8 cellular contexts compared by ENCODE assay signal in the genomic region with DNA sequence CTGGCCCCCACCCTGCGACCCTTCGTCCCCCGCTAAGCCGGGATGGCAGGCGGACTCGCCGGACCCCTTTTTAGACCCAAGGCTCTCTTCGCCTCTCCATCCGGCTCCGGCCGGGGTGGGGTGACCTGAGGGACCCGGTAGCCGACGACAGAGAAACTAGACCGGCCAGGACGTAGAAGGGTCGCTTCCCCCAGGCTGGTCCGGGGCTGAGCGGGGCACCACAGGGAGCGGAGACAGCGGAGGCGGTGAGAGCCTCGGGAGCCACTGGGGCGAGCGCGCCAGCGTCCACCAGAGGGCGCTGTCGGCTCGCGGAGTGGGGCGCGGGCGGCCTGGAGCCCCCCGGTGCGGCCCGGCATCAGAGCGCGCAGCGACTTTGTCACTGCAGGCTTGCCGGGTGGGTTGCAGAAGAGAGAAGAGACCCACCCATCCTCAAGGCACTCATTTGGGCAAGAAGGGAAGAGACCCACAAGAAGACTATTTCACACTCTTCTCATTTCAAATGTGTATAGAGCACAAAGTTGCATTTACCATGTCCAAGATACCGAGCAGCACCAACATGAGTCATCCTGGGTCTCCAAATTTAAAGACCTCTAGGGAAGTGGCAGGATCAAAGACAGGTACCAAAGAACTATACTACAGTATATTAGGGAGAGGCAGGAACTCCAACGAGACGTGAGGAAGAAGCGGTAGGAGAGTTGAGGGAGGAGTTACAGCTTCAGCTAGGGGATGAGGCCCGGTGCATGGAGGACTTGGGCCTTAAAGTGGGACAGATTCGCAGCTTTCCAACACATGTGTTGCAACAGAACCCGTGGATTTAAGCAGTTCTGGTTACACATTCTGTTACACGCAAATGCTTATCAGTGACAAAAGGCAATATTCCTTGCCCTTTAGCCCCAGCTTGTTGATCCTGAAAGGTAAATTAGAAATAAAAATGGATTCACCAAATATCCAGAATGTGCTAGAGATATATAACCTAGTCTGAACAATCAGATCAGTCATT. TPM values are rescaled to one million over a fixed set of nuclear protein-coding genes. Genes with fewer than 3 reads are reported as not detected.
DNase-seq lines count a peak whose midpoint lies in the region; FAIRE-seq and TF ChIP-seq lines count a peak whose summit lies in the region.

No MANE protein-coding gene starts in this region.

- H2AFZ ChIP-seq in keratinocyte (ENCODE audit: control insufficient read depth, low read length): peak overlapping the region; percentile 52

- H3K9me3 ChIP-seq in WERI-Rb-1 (ENCODE audit: severe bottlenecking) (no peaks in the 10 kb centered on the region), keratinocyte (ENCODE audit: control insufficient read depth, low read depth, low read length) (no peaks in the 10 kb centered on the region)

- no peak for FAIRE-seq in keratinocyte (lab: Jason Lieb, UNC)

- H3K4me3 ChIP-seq in H7 (ENCODE audit: insufficient read depth, low read depth, low read length) (peak overlapping the region; percentile 41), WERI-Rb-1 (ENCODE audit: low read depth, low read length) (peak overlapping the region; percentile 57), keratinocyte (ENCODE audit: control insufficient read depth in 2 of 3, extremely low read depth in 1 of 3, insufficient read depth in 2 of 3, low read depth in 1 of 3, low read length in 3 of 3) (peak overlapping the region; percentile 41 to 61 (median 60))

- H3K9ac ChIP-seq in keratinocyte (ENCODE audit: control insufficient read depth, extremely low read depth, insufficient read depth, low read length): peak overlapping the region; percentile 45

- H3K36me3 ChIP-seq in H7 (replicated peaks; ENCODE audit: control insufficient read depth, insufficient read depth, low read length) (no peaks in the 10 kb centered on the region), WERI-Rb-1 (no peaks in the 10 kb centered on the region), keratinocyte (ENCODE audit: control insufficient read depth in 2 of 2, extremely low read depth in 1 of 2, insufficient read depth in 2 of 2, low read length in 2 of 2) (no peaks in the 10 kb centered on the region)

- peaks cover 35% of the 10 kb centered on the region for H3K27me3 ChIP-seq in H7 (ENCODE audit: control insufficient read depth, insufficient read depth, low read length)
- H3K27me3 ChIP-seq in WERI-Rb-1 (ENCODE audit: insufficient read depth, low read depth, severe bottlenecking): peaks cover 21% of the 10 kb centered on the region
- H3K27me3 ChIP-seq in keratinocyte (ENCODE audit: control insufficient read depth, extremely low read depth, insufficient read depth, low read length): peaks cover 13% of the 10 kb centered on the region

- H3K4me2 ChIP-seq in keratinocyte (ENCODE audit: control insufficient read depth, extremely low read depth, insufficient read depth, low read depth, low read length): peak overlapping the region; percentile 90

- no peaks in the 10 kb centered on the region for H4K20me1 ChIP-seq in keratinocyte (ENCODE audit: control insufficient read depth, extremely low read depth, insufficient read depth, low read length)

- H3K27ac ChIP-seq in WERI-Rb-1 (no peak overlapping the region), caudate nucleus (ENCODE audit: low read depth, low read length) (no peak overlapping the region), keratinocyte (ENCODE audit: control insufficient read depth, insufficient read depth, low read length) (no peak overlapping the region)

- DNase-seq in ELR (ENCODE audit: low read depth) (peak; percentile 68), H7 (peak; percentile 96), NAMALWA (ENCODE audit: low spot score) (peak; percentile 79), WERI-Rb-1 (peak; percentile 67), caudate nucleus (lab: John Stamatoyannopoulos, UW) (peak in 47 of 61 donors; percentile 3 to 76 (median 33)), keratinocyte (ENCODE audit: low read depth, low spot score) (no peak), SHP77 treated with DMSO at 0.1 percent for 48 hours (lab: John Stamatoyannopoulos, UW) (no peak)
- peak; percentile 80 for DNase-seq in stimulated activated CD4-positive, alpha-beta T cell treated with anti-CD3 and anti-CD28 coated beads, Interleukin-12 subunit alpha, Interleukin-12 subunit beta, amount 100 ng/mL, for 4 hours

- dilution Hi-C loops in keratinocyte (cut with MboI; ENCODE audit: extremely low pct_ligation_motif_present, low sequenced_read_pairs): no loop called here

- peak; percentile 99 for TF ChIP-seq CTCF in WERI-Rb-1 (IDR thresholded peaks at IDR 0.05; ENCODE audit: low read depth, low read length)
- peak; percentile 62 to 87 (median 86) for TF ChIP-seq CTCF in keratinocyte (optimal IDR thresholded peaks at IDR 0.05 in 1 of 3, IDR thresholded peaks at IDR 0.05 in 1 of 3, conservative IDR thresholded peaks at IDR 0.05 in 1 of 3; ENCODE audit: extremely low read depth in 1 of 3, insufficient read depth in 2 of 3, low read length in 3 of 3)

- no peaks in the 10 kb centered on the region for H3K9me1 ChIP-seq in keratinocyte (ENCODE audit: control insufficient read depth, extremely low read depth, insufficient read depth, low read length)

- no peaks in the 10 kb centered on the region for H3K79me2 ChIP-seq in keratinocyte (ENCODE audit: control insufficient read depth, insufficient read depth, low read length)

- peaks cover 6% of the 10 kb centered on the region for H3K4me1 ChIP-seq in keratinocyte (ENCODE audit: control insufficient read depth, extremely low read depth, insufficient read depth, low read length)

RNA-seq across cellular contexts. Expression of a gene that starts 7.6 kb away (rescaled TPM):
- total RNA-seq in H7 (2014; rRNA removed; shearing (Covaris generic)): 1.2 and 1.9 TPM in 2 replicates
- polyA plus RNA-seq in keratinocyte: 1.5 to 2.0 TPM (median 2.0 TPM) in 3 replicates
- polyA plus RNA-seq in keratinocyte (2011; ENCODE audit: low read depth): 1.8 TPM
- polyA plus RNA-seq in keratinocyte (2011; cell fraction: cytosol; rRNA removed): 1.0 TPM in 2 replicates
- polyA plus RNA-seq in keratinocyte (2011; cell fraction: nucleus; rRNA removed): 2.5 and 3.1 TPM in 2 replicates
- 1.4 and 2.3 TPM in 2 replicates for polyA plus RNA-seq in keratinocyte (2012; ENCODE audit: low replicate concordance)
- polyA minus RNA-seq in keratinocyte: 5.0 to 7.1 TPM (median 5.1 TPM) in 3 replicates
- 3.1 TPM for polyA minus RNA-seq in keratinocyte (2011; cell fraction: cytosol; rRNA and poly(A)+ RNA removed)
- 8.7 and 11.6 TPM in 2 replicates for polyA minus RNA-seq in keratinocyte (2011; cell fraction: nucleus; rRNA and poly(A)+ RNA removed)

RNA-seq across cellular contexts. Expression of a gene that starts 32.8 kb away (rescaled TPM):
- 22.2 and 24.1 TPM in 2 replicates for total RNA-seq in H7 (2014; rRNA removed; shearing (Covaris generic))
- 5.8 to 8.8 TPM (median 5.9 TPM) in 3 replicates for polyA plus RNA-seq in keratinocyte
- 4.1 TPM for polyA plus RNA-seq in keratinocyte (2011; ENCODE audit: low read depth)
- polyA plus RNA-seq in keratinocyte (2011; cell fraction: cytosol; rRNA removed): 4.0 and 7.0 TPM in 2 replicates
- polyA plus RNA-seq in keratinocyte (2011; cell fraction: nucleus; rRNA removed): 7.5 and 8.6 TPM in 2 replicates
- polyA plus RNA-seq in keratinocyte (2012; ENCODE audit: low replicate concordance): 3.7 and 7.9 TPM in 2 replicates
- 1.7 to 20.6 TPM (median 8.5 TPM) in 3 replicates for polyA minus RNA-seq in keratinocyte
- polyA minus RNA-seq in keratinocyte (2011; cell fraction: cytosol; rRNA and poly(A)+ RNA removed): 4.8 TPM
- polyA minus RNA-seq in keratinocyte (2011; cell fraction: nucleus; rRNA and poly(A)+ RNA removed): 11.3 and 29.3 TPM in 2 replicates

Comparison
In these comparisons a context has a peak if more than half of its experiments do, and no peak if none do; other contexts are left out.
1. DNase-seq: peak in ELR (single experiment), H7 (single experiment), NAMALWA (single experiment), WERI-Rb-1 (single experiment), caudate nucleus (47 of 61) and stimulated activated CD4-positive, alpha-beta T cell treated with anti-CD3 and anti-CD28 coated beads, Interleukin-12 subunit alpha, Interleukin-12 subunit beta, amount 100 ng/mL, for 4 hours (single experiment); none in keratinocyte (single experiment) and SHP77 treated with DMSO at 0.1 percent for 48 hours (single experiment).
2. Peak in every context shown above with its lines, with median percentiles within 50 percentile points of each other: H3K4me3 ChIP-seq.